In the genomic region with DNA sequence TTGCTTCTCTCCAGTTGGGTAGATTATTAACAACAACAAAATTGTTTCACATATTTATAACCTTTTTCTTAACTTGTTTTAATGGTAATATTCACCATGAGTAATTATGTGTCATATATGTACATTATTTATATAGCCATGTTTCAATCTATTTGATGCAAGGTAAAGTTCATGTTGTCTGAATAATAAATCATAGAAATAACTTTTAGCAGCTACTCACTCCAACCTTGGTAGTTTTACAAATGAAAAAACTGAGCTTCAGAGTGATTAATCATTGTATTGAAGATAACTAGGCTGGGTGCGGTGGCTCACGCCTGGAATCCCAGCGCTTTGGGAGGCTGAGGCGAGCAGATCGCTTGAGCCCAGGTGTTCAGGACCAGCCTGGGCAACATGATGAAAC, we compare ENCODE assay signal across 2 cellular contexts.
TF ChIP-seq lines count a peak whose summit lies in the region.

No MANE protein-coding gene starts in this region.

TF ChIP-seq in endothelial cell of umbilical vein, 7 proteins besides CTCF, POLR2A, EP300 and RAD21 (continued from another document):
- no peak for TF ChIP-seq GATA2 (IDR thresholded peaks at IDR 0.05; ENCODE audit: insufficient read depth, insufficient read length, low read depth, low read length)
- TF ChIP-seq, protein P1, sequence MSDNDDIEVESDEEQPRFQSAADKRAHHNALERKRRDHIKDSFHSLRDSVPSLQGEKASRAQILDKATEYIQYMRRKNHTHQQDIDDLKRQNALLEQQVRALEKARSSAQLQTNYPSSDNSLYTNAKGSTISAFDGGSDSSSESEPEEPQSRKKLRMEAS (IDR thresholded peaks at IDR 0.05; ENCODE audit: insufficient read depth, insufficient read length), result no peak
- no peak for TF ChIP-seq MYC (IDR thresholded peaks at IDR 0.05; ENCODE audit: low read depth, low read length)
- no peak for TF ChIP-seq FOS (IDR thresholded peaks at IDR 0.05; ENCODE audit: borderline replicate concordance, insufficient read depth, low read length)
- TF ChIP-seq EZH2 (IDR thresholded peaks at IDR 0.05; ENCODE audit: borderline replicate concordance, low read depth, low read length, severe bottlenecking), result no peak

TF ChIP-seq in SK-N-SH treated with all-trans-retinoic acid at 6 μM for 48 hours, 23 proteins besides CTCF, POLR2A, EP300 and RAD21:
- TF ChIP-seq, protein P2, sequence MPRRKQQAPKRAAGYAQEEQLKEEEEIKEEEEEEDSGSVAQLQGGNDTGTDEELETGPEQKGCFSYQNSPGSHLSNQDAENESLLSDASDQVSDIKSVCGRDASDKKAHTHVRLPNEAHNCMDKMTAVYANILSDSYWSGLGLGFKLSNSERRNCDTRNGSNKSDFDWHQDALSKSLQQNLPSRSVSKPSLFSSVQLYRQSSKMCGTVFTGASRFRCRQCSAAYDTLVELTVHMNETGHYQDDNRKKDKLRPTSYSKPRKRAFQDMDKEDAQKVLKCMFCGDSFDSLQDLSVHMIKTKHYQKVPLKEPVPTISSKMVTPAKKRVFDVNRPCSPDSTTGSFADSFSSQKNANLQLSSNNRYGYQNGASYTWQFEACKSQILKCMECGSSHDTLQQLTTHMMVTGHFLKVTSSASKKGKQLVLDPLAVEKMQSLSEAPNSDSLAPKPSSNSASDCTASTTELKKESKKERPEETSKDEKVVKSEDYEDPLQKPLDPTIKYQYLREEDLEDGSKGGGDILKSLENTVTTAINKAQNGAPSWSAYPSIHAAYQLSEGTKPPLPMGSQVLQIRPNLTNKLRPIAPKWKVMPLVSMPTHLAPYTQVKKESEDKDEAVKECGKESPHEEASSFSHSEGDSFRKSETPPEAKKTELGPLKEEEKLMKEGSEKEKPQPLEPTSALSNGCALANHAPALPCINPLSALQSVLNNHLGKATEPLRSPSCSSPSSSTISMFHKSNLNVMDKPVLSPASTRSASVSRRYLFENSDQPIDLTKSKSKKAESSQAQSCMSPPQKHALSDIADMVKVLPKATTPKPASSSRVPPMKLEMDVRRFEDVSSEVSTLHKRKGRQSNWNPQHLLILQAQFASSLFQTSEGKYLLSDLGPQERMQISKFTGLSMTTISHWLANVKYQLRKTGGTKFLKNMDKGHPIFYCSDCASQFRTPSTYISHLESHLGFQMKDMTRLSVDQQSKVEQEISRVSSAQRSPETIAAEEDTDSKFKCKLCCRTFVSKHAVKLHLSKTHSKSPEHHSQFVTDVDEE (CRISPR knock-in tag; IDR thresholded peaks at IDR 0.05), result no peak
- TF ChIP-seq TCF4 (CRISPR knock-in tag; IDR thresholded peaks at IDR 0.05; ENCODE audit: borderline replicate concordance), result no peak
- TF ChIP-seq TOX (CRISPR knock-in tag; IDR thresholded peaks at IDR 0.05; ENCODE audit: borderline replicate concordance), result no peak
- no peak for TF ChIP-seq ISL1 (CRISPR knock-in tag; IDR thresholded peaks at IDR 0.05)
- no peak for TF ChIP-seq ESRRG (CRISPR knock-in tag; IDR thresholded peaks at IDR 0.05)
- TF ChIP-seq, protein P3, sequence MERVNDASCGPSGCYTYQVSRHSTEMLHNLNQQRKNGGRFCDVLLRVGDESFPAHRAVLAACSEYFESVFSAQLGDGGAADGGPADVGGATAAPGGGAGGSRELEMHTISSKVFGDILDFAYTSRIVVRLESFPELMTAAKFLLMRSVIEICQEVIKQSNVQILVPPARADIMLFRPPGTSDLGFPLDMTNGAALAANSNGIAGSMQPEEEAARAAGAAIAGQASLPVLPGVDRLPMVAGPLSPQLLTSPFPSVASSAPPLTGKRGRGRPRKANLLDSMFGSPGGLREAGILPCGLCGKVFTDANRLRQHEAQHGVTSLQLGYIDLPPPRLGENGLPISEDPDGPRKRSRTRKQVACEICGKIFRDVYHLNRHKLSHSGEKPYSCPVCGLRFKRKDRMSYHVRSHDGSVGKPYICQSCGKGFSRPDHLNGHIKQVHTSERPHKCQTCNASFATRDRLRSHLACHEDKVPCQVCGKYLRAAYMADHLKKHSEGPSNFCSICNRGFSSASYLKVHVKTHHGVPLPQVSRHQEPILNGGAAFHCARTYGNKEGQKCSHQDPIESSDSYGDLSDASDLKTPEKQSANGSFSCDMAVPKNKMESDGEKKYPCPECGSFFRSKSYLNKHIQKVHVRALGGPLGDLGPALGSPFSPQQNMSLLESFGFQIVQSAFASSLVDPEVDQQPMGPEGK (CRISPR knock-in tag; IDR thresholded peaks at IDR 0.05; ENCODE audit: borderline replicate concordance), result no peak
- no peak for TF ChIP-seq ZFP3 (CRISPR knock-in tag; IDR thresholded peaks at IDR 0.05)
- TF ChIP-seq, protein P4, sequence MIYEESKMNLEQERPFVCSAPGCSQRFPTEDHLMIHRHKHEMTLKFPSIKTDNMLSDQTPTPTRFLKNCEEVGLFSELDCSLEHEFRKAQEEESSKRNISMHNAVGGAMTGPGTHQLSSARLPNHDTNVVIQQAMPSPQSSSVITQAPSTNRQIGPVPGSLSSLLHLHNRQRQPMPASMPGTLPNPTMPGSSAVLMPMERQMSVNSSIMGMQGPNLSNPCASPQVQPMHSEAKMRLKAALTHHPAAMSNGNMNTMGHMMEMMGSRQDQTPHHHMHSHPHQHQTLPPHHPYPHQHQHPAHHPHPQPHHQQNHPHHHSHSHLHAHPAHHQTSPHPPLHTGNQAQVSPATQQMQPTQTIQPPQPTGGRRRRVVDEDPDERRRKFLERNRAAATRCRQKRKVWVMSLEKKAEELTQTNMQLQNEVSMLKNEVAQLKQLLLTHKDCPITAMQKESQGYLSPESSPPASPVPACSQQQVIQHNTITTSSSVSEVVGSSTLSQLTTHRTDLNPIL (CRISPR knock-in tag; IDR thresholded peaks at IDR 0.05; ENCODE audit: low read depth), result no peak
- no peak for TF ChIP-seq CSDC2 (CRISPR knock-in tag; IDR thresholded peaks at IDR 0.05)
- no peak for TF ChIP-seq RARB (CRISPR knock-in tag; IDR thresholded peaks at IDR 0.05)
- no peak for TF ChIP-seq OSR1 (CRISPR knock-in tag; IDR thresholded peaks at IDR 0.05)
- TF ChIP-seq ARNTL (CRISPR knock-in tag; IDR thresholded peaks at IDR 0.05; ENCODE audit: borderline replicate concordance, low read depth), result no peak
- TF ChIP-seq ZFP30 (CRISPR knock-in tag; IDR thresholded peaks at IDR 0.05), result no peak
- TF ChIP-seq ZNF70 (CRISPR knock-in tag; IDR thresholded peaks at IDR 0.05), result no peak
